ENCODE assay signal across 8 cellular contexts in genomic region chrX:135973548-135974278, GRCh38. TPM values are rescaled to one million over a fixed set of nuclear protein-coding genes. Genes with fewer than 3 reads are reported as not detected.
DNase-seq lines count a peak whose midpoint lies in the region; ATAC-seq and TF ChIP-seq lines count a peak whose summit lies in the region.

Gene MMGT1 (minus strand): TSS chrX:135973988. CDS start chrX:135973675, 313 bp downstream.

- H3K9ac ChIP-seq in KMS-11, result peak within 1 kb of the TSS; percentile 83

- H3K4me1 ChIP-seq in KMS-11 (ENCODE audit: low read depth, poor library complexity, severe bottlenecking) (peaks cover 16% of the 10 kb centered on the region), Peyer's patch (peaks cover 0 to 10% (median 0%) of the 10 kb centered on the region in 4 donors), esophagus muscularis mucosa (peaks cover 6 to 28% (median 21%) of the 10 kb centered on the region in 4 donors), muscle layer of duodenum (ENCODE audit: control insufficient read depth in 1 of 2, insufficient read depth in 2 of 2, low read length in 2 of 2) (peaks cover 0 to 20% of the 10 kb centered on the region in 2 donors)

- H3K27ac ChIP-seq in KMS-11 (peak within 1 kb of the TSS; percentile 78), Peyer's patch (peak within 1 kb of the TSS; percentile 74 to 92 (median 88)), esophagus muscularis mucosa (replicated peaks in 1 of 4) (peak within 1 kb of the TSS; percentile 89 to 93 (median 92)), muscle layer of duodenum (ENCODE audit: low read length) (peak within 1 kb of the TSS; percentile 92)

- TF ChIP-seq CTCF in KMS-11 (conservative IDR thresholded peaks at IDR 0.05; ENCODE audit: low read depth, low read length) (no peak), Peyer's patch (IDR thresholded peaks at IDR 0.05) (peak in 3 of 6 experiments; percentile 13 to 26 (median 23)), esophagus muscularis mucosa (IDR thresholded peaks at IDR 0.05) (peak in 1 of 3 experiments; percentile 25)

- no peaks in the 10 kb centered on the region for H3K36me3 ChIP-seq in KMS-11 (ENCODE audit: insufficient read depth)
- no peaks in the 10 kb centered on the region for H3K36me3 ChIP-seq in Peyer's patch
- H3K36me3 ChIP-seq in esophagus muscularis mucosa, result no peaks in the 10 kb centered on the region
- no peaks in the 10 kb centered on the region for H3K36me3 ChIP-seq in muscle layer of duodenum (ENCODE audit: control insufficient read depth in 1 of 2, insufficient read depth in 2 of 2, low read length in 2 of 2)

- H3K4me3 ChIP-seq in KMS-11 (IDR thresholded peaks at IDR 0.05; ENCODE audit: insufficient read depth, low read depth, low read length) (peak within 1 kb of the TSS; percentile 51), Peyer's patch (peak within 1 kb of the TSS; percentile 60 to 73 (median 64)), esophagus muscularis mucosa (peak within 1 kb of the TSS; percentile 63 to 82 (median 68)), muscle layer of duodenum (ENCODE audit: low read depth in 1 of 2, low read length in 2 of 2) (peak within 1 kb of the TSS; percentile 81 to 82)

- H3K27me3 ChIP-seq in KMS-11 (ENCODE audit: insufficient read depth, low read depth) (no peaks in the 10 kb centered on the region), Peyer's patch (no peaks in the 10 kb centered on the region), esophagus muscularis mucosa (peaks cover 0 to 4% (median 0%) of the 10 kb centered on the region in 4 donors), muscle layer of duodenum (ENCODE audit: low read depth, low read length) (no peaks in the 10 kb centered on the region)

- intact Hi-C loops in esophagus muscularis mucosa (cut with DNase I), result loop anchor here (5.0 kb wide), 1 partner anchor 524 kb away; the partner anchor contains the start of gene HTATSF1

- peak within 1 kb of the TSS; percentile 82 for H2AFZ ChIP-seq in KMS-11 (ENCODE audit: low read depth)

- peak within 1 kb of the TSS; percentile 78 for H3K4me2 ChIP-seq in KMS-11

- H3K9me3 ChIP-seq in Peyer's patch (no peaks in the 10 kb centered on the region), esophagus muscularis mucosa (no peaks in the 10 kb centered on the region), muscle layer of duodenum (ENCODE audit: control insufficient read depth in 1 of 2, low read length in 2 of 2) (no peaks in the 10 kb centered on the region)

- peak in 1 of 2 donors; percentile 49 for TF ChIP-seq POLR2A in Peyer's patch (IDR thresholded peaks at IDR 0.05)
- TF ChIP-seq POLR2A in esophagus muscularis mucosa (IDR thresholded peaks at IDR 0.05; ENCODE audit: low read depth), result no peak

- H3K79me2 ChIP-seq in KMS-11 (ENCODE audit: insufficient read depth, low read depth), result peaks cover 30% of the 10 kb centered on the region

- DNase-seq in DMS153 (lab: John Stamatoyannopoulos, UW), result peak; percentile 79
- DNase-seq in Peyer's patch, result peak; percentile 83 to 92 (median 84)
- DNase-seq in activated T-cell treated with anti-CD3 and anti-CD28 coated beads, Interleukin-2, amount 50 U/mL, for 48 hours, result peak; percentile 84 to 85
- peak; percentile 95 for DNase-seq in esophagus muscularis mucosa (ENCODE audit: extremely low spot score)
- DNase-seq in stimulated activated CD8-positive, alpha-beta memory T cell treated with anti-CD3 and anti-CD28 coated beads, Interleukin-7, amount 100 ng/mL, for 24 hours (ENCODE audit: low read depth), result peak; percentile 46

- no peaks in the 10 kb centered on the region for H4K20me1 ChIP-seq in KMS-11 (ENCODE audit: insufficient read depth)

- WGBS in esophagus muscularis mucosa, result 58% methylated on average over 35 of the region's 65 CpGs

- no peak for TF ChIP-seq EP300 in esophagus muscularis mucosa (IDR thresholded peaks at IDR 0.05)

- peak; percentile 82 for ATAC-seq in GM21723 (IDR thresholded peaks at IDR 0.05; ENCODE audit: unreplicated experiment)

RNA-seq across cellular contexts. Expression of gene MMGT1, which starts in this region (rescaled TPM):
- total RNA-seq in Peyer's patch (10 to 100 TPM in 3 of 4 donors, 1 to 10 TPM in 1; 9.9 to 21.5 (median 13.5) TPM), esophagus muscularis mucosa (10 to 100 TPM; 29.0 to 37.8 (median 35.3) TPM)

Comparison
In these comparisons a context has a peak if more than half of its experiments do, and no peak if none do; other contexts are left out.
1. Peak in every context shown above with its lines: DNase-seq, ATAC-seq, H3K4me3 ChIP-seq and H3K27ac ChIP-seq.